In genomic region chr4:14361084-14361483, GRCh38 we compare ENCODE assay signal across 24 cellular contexts.
"Had no signal": no experiment of that assay in that cellular context is flagged by ENCODE, and none has a peak within 500 bp of the region (broad histone marks: within the 10 kb centered on the region; RNA-seq: fewer than 3 reads in every experiment).

No MANE protein-coding gene starts in this region.

- DNase-seq: dermis blood vessel endothelial cell; effector memory CD4-positive, alpha-beta T cell; esophagus squamous epithelium; left cardiac atrium; left lung; mesendoderm; midbrain; naive thymus-derived CD4-positive, alpha-beta T cell; right cardiac atrium; spleen; stimulated activated CD4-positive, alpha-beta T cell treated with anti-CD3 and anti-CD28 coated beads, Interleukin-4, amount 100 ng/mL, for 4 hours; stimulated activated naive CD8-positive, alpha-beta T cell treated with anti-CD3 and anti-CD28 coated beads, Interleukin-15, Interleukin-2, amounts not matched to agents 100 U/mL and 50 U/mL, for 24 hours; upper lobe of left lung had no signal

- ATAC-seq: left cardiac atrium; left lung; naive thymus-derived CD4-positive, alpha-beta T cell; right cardiac atrium; stimulated activated memory B cell treated with anti-CD40 and anti-IgM and Interleukin-4, amounts not matched to agents 10 μg/mL and 1 μg/mL and 100 μg/mL, for 72 hours; stimulated activated naive CD8-positive, alpha-beta T cell treated with anti-CD3 and anti-CD28 coated beads, Interleukin-15, Interleukin-2, amounts not matched to agents 100 U/mL and 50 U/mL, for 24 hours had no signal

- H3K27ac ChIP-seq: coronary artery, epithelial cell of prostate, esophagus squamous epithelium, left lung, neural progenitor cell, parathyroid adenoma, skin epidermis, spleen, thoracic aorta, tibial nerve, upper lobe of left lung had no signal

- H3K36me3 ChIP-seq: esophagus squamous epithelium, left lung, neural progenitor cell, spleen, thoracic aorta, tibial nerve, upper lobe of left lung had no signal

- H3K27me3 ChIP-seq: esophagus squamous epithelium, left lung, neural progenitor cell, spleen, tibial nerve, upper lobe of left lung had no signal

- H3K79me2 ChIP-seq: parathyroid adenoma had no signal

- H2AFZ ChIP-seq: neural progenitor cell, parathyroid adenoma had no signal

- H3K4me3 ChIP-seq: coronary artery, esophagus squamous epithelium, left lung, neural progenitor cell, skin epidermis, spleen, thoracic aorta, tibial nerve, upper lobe of left lung had no signal

- H3K4me2 ChIP-seq: neural progenitor cell had no signal

- H3K9me3 ChIP-seq: esophagus squamous epithelium, left lung, spleen, thoracic aorta, tibial nerve, upper lobe of left lung had no signal

- FAIRE-seq: endometrium, frontal cortex, urothelium cell line had no signal

- H3K9ac ChIP-seq: neural progenitor cell, parathyroid adenoma had no signal

- H3K4me1 ChIP-seq: esophagus squamous epithelium, left lung, neural progenitor cell, parathyroid adenoma, spleen, tibial nerve, upper lobe of left lung had no signal
